In the genomic region with DNA sequence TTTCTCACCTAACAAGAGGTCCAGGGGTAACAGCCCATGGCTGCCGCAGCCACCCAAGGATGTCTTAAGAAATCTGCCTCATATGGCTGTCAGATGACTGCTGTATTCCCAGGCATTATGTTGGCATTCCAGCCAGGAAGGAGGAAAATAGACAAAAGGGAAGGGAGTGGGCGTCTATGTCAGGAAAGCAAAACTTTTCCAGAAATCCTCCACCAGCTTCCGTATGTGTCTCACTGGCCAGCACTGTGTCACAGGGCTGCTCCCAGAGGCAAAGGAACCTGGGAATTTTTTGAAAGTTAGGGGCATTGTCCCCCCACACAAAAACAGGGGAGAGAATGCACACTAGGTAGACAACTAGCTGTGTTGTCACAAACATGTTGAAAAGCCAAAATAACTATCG, we compare ENCODE assay signal across 2 cellular contexts.
TF ChIP-seq lines count a peak whose summit lies in the region.

No MANE protein-coding gene starts in this region.

TF ChIP-seq in liver, 16 proteins besides CTCF, POLR2A, EP300 and RAD21:
- TF ChIP-seq RXRA (IDR thresholded peaks at IDR 0.05) (no peak), HNF4A (conservative IDR thresholded peaks at IDR 0.05) (no peak), FOXA2 (IDR thresholded peaks at IDR 0.05) (no peak), SP1 (IDR thresholded peaks at IDR 0.05) (no peak), EGR1 (IDR thresholded peaks at IDR 0.05; ENCODE audit: low read depth in 2 of 2) (no peak), FOXA1 (IDR thresholded peaks at IDR 0.05) (no peak), JUND (IDR thresholded peaks at IDR 0.05) (no peak), YY1 (IDR thresholded peaks at IDR 0.05) (no peak), HNF4G (IDR thresholded peaks at IDR 0.05) (no peak), GABPA (IDR thresholded peaks at IDR 0.05 in 1 of 2, conservative IDR thresholded peaks at IDR 0.05 in 1 of 2) (no peak), NR2F2 (IDR thresholded peaks at IDR 0.05) (no peak)
- TF ChIP-seq, protein P1, sequence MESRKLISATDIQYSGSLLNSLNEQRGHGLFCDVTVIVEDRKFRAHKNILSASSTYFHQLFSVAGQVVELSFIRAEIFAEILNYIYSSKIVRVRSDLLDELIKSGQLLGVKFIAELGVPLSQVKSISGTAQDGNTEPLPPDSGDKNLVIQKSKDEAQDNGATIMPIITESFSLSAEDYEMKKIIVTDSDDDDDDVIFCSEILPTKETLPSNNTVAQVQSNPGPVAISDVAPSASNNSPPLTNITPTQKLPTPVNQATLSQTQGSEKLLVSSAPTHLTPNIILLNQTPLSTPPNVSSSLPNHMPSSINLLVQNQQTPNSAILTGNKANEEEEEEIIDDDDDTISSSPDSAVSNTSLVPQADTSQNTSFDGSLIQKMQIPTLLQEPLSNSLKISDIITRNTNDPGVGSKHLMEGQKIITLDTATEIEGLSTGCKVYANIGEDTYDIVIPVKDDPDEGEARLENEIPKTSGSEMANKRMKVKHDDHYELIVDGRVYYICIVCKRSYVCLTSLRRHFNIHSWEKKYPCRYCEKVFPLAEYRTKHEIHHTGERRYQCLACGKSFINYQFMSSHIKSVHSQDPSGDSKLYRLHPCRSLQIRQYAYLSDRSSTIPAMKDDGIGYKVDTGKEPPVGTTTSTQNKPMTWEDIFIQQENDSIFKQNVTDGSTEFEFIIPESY (IDR thresholded peaks at IDR 0.05): no peak
- TF ChIP-seq, protein P2, sequence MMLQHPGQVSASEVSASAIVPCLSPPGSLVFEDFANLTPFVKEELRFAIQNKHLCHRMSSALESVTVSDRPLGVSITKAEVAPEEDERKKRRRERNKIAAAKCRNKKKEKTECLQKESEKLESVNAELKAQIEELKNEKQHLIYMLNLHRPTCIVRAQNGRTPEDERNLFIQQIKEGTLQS (IDR thresholded peaks at IDR 0.05): no peak
- TF ChIP-seq, protein P3, sequence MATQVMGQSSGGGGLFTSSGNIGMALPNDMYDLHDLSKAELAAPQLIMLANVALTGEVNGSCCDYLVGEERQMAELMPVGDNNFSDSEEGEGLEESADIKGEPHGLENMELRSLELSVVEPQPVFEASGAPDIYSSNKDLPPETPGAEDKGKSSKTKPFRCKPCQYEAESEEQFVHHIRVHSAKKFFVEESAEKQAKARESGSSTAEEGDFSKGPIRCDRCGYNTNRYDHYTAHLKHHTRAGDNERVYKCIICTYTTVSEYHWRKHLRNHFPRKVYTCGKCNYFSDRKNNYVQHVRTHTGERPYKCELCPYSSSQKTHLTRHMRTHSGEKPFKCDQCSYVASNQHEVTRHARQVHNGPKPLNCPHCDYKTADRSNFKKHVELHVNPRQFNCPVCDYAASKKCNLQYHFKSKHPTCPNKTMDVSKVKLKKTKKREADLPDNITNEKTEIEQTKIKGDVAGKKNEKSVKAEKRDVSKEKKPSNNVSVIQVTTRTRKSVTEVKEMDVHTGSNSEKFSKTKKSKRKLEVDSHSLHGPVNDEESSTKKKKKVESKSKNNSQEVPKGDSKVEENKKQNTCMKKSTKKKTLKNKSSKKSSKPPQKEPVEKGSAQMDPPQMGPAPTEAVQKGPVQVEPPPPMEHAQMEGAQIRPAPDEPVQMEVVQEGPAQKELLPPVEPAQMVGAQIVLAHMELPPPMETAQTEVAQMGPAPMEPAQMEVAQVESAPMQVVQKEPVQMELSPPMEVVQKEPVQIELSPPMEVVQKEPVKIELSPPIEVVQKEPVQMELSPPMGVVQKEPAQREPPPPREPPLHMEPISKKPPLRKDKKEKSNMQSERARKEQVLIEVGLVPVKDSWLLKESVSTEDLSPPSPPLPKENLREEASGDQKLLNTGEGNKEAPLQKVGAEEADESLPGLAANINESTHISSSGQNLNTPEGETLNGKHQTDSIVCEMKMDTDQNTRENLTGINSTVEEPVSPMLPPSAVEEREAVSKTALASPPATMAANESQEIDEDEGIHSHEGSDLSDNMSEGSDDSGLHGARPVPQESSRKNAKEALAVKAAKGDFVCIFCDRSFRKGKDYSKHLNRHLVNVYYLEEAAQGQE (IDR thresholded peaks at IDR 0.05): no peak
TF ChIP-seq in liver: peak in this region for 0.

TF ChIP-seq in HepG2, 621 proteins besides CTCF, POLR2A, EP300 and RAD21:
- TF ChIP-seq ZNF232 (CRISPR knock-in tag; IDR thresholded peaks at IDR 0.05; ENCODE audit: borderline replicate concordance): no peak
- TF ChIP-seq, protein P4, sequence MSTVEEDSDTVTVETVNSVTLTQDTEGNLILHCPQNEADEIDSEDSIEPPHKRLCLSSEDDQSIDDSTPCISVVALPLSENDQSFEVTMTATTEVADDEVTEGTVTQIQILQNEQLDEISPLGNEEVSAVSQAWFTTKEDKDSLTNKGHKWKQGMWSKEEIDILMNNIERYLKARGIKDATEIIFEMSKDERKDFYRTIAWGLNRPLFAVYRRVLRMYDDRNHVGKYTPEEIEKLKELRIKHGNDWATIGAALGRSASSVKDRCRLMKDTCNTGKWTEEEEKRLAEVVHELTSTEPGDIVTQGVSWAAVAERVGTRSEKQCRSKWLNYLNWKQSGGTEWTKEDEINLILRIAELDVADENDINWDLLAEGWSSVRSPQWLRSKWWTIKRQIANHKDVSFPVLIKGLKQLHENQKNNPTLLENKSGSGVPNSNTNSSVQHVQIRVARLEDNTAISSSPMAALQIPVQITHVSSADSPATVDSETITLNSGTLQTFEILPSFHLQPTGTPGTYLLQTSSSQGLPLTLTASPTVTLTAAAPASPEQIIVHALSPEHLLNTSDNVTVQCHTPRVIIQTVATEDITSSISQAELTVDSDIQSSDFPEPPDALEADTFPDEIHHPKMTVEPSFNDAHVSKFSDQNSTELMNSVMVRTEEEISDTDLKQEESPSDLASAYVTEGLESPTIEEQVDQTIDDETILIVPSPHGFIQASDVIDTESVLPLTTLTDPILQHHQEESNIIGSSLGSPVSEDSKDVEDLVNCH (CRISPR knock-in tag; IDR thresholded peaks at IDR 0.05): no peak
- TF ChIP-seq NR2F6 (IDR thresholded peaks at IDR 0.05): no peak
- TF ChIP-seq NR2F6 (CRISPR knock-in tag; IDR thresholded peaks at IDR 0.05): no peak
- TF ChIP-seq, protein P5, sequence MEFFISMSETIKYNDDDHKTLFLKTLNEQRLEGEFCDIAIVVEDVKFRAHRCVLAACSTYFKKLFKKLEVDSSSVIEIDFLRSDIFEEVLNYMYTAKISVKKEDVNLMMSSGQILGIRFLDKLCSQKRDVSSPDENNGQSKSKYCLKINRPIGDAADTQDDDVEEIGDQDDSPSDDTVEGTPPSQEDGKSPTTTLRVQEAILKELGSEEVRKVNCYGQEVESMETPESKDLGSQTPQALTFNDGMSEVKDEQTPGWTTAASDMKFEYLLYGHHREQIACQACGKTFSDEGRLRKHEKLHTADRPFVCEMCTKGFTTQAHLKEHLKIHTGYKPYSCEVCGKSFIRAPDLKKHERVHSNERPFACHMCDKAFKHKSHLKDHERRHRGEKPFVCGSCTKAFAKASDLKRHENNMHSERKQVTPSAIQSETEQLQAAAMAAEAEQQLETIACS (CRISPR knock-in tag; IDR thresholded peaks at IDR 0.05): no peak
- TF ChIP-seq, protein P6, sequence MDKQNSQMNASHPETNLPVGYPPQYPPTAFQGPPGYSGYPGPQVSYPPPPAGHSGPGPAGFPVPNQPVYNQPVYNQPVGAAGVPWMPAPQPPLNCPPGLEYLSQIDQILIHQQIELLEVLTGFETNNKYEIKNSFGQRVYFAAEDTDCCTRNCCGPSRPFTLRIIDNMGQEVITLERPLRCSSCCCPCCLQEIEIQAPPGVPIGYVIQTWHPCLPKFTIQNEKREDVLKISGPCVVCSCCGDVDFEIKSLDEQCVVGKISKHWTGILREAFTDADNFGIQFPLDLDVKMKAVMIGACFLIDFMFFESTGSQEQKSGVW (CRISPR knock-in tag; IDR thresholded peaks at IDR 0.05; ENCODE audit: borderline replicate concordance): no peak
- no peak for TF ChIP-seq ZNF619 (CRISPR knock-in tag; IDR thresholded peaks at IDR 0.05)
- TF ChIP-seq ZNF350 (CRISPR knock-in tag; IDR thresholded peaks at IDR 0.05; ENCODE audit: borderline replicate concordance, low read depth): no peak
- no peak for TF ChIP-seq ZNF766 (CRISPR knock-in tag; IDR thresholded peaks at IDR 0.05; ENCODE audit: borderline replicate concordance)
- TF ChIP-seq, protein P7, sequence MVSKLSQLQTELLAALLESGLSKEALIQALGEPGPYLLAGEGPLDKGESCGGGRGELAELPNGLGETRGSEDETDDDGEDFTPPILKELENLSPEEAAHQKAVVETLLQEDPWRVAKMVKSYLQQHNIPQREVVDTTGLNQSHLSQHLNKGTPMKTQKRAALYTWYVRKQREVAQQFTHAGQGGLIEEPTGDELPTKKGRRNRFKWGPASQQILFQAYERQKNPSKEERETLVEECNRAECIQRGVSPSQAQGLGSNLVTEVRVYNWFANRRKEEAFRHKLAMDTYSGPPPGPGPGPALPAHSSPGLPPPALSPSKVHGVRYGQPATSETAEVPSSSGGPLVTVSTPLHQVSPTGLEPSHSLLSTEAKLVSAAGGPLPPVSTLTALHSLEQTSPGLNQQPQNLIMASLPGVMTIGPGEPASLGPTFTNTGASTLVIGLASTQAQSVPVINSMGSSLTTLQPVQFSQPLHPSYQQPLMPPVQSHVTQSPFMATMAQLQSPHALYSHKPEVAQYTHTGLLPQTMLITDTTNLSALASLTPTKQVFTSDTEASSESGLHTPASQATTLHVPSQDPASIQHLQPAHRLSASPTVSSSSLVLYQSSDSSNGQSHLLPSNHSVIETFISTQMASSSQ (IDR thresholded peaks at IDR 0.05; ENCODE audit: low read depth): no peak
- TF ChIP-seq, protein P7 (CRISPR knock-in tag; IDR thresholded peaks at IDR 0.05; ENCODE audit: borderline replicate concordance): no peak
- TF ChIP-seq KDM6A (CRISPR knock-in tag; IDR thresholded peaks at IDR 0.05; ENCODE audit: low read depth): no peak
- TF ChIP-seq, protein P8, sequence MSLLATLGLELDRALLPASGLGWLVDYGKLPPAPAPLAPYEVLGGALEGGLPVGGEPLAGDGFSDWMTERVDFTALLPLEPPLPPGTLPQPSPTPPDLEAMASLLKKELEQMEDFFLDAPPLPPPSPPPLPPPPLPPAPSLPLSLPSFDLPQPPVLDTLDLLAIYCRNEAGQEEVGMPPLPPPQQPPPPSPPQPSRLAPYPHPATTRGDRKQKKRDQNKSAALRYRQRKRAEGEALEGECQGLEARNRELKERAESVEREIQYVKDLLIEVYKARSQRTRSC (CRISPR knock-in tag; IDR thresholded peaks at IDR 0.05; ENCODE audit: low read depth): no peak
- no peak for TF ChIP-seq RCOR2 (CRISPR knock-in tag; IDR thresholded peaks at IDR 0.05)
- TF ChIP-seq ZBTB7A (CRISPR knock-in tag; IDR thresholded peaks at IDR 0.05): no peak
- TF ChIP-seq ZFP82 (CRISPR knock-in tag; IDR thresholded peaks at IDR 0.05; ENCODE audit: borderline replicate concordance): no peak
- TF ChIP-seq STAG1 (CRISPR knock-in tag; IDR thresholded peaks at IDR 0.05): no peak
- TF ChIP-seq, protein P9, sequence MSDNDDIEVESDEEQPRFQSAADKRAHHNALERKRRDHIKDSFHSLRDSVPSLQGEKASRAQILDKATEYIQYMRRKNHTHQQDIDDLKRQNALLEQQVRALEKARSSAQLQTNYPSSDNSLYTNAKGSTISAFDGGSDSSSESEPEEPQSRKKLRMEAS (IDR thresholded peaks at IDR 0.05): no peak
- TF ChIP-seq ZNF430 (CRISPR knock-in tag; IDR thresholded peaks at IDR 0.05): no peak
- TF ChIP-seq NKX3-1 (CRISPR knock-in tag; IDR thresholded peaks at IDR 0.05): no peak
- TF ChIP-seq, protein P10, sequence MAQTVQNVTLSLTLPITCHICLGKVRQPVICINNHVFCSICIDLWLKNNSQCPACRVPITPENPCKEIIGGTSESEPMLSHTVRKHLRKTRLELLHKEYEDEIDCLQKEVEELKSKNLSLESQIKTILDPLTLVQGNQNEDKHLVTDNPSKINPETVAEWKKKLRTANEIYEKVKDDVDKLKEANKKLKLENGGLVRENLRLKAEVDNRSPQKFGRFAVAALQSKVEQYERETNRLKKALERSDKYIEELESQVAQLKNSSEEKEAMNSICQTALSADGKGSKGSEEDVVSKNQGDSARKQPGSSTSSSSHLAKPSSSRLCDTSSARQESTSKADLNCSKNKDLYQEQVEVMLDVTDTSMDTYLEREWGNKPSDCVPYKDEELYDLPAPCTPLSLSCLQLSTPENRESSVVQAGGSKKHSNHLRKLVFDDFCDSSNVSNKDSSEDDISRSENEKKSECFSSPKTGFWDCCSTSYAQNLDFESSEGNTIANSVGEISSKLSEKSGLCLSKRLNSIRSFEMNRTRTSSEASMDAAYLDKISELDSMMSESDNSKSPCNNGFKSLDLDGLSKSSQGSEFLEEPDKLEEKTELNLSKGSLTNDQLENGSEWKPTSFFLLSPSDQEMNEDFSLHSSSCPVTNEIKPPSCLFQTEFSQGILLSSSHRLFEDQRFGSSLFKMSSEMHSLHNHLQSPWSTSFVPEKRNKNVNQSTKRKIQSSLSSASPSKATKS (CRISPR knock-in tag; IDR thresholded peaks at IDR 0.05): no peak
